Comparison of ENCODE assay signal across 14 cellular contexts in the genomic region with DNA sequence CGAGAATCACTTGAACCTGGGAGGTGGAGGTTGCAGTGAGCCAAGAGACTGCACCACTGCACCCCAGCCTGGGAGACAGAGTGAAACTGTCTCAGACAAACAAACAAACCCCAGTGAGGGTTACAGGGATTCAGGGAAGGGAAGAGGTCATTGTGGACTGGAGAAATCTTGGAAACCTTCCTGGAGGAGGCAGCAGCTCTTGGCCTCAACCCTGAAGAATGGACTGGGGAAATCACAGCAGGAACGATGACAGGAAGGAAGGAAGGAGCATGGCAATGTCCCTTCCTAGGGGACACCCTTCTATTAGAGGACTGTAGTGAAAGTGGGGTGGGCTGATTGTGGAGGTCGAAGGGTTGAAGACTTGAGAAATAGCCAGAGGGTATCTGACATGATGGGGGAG.
"Had no signal": no experiment of that assay in that cellular context is flagged by ENCODE, and none has a peak within 500 bp of the region (broad histone marks: within the 10 kb centered on the region; RNA-seq: fewer than 3 reads in every experiment).

No MANE protein-coding gene starts in this region.

- H3K4me1 ChIP-seq: ascending aorta, sigmoid colon had no signal

- H3K4me3 Mint-ChIP-seq: activated CD4-positive, alpha-beta memory T cell treated with anti-CD3 and anti-CD28 coated beads, Interleukin-2, amount 10 ng/mL, durations not matched to agents 7 days and 5 days; natural killer cell treated with Interleukin-12 subunit alpha and Interleukin-12 subunit beta and Interleukin-15 and Interleukin-18, amount 100 ng/mL, for 72 hours; T-helper 2 cell treated with Interferon-gamma antibody and Interleukin-4, amounts not matched to agents 5 μg/mL and 100 μg/mL, for 36 hours had no signal

- H3K9me3 ChIP-seq: ascending aorta, mucosa of descending colon, sigmoid colon, thoracic aorta had no signal

- ATAC-seq: activated CD4-positive, CD25-positive, alpha-beta regulatory T cell treated with anti-CD3 and anti-CD28 coated beads, Interleukin-2, amount 50 U/mL, for 24 hours; left colon; mucosa of descending colon; natural killer cell treated with Interleukin-12 subunit alpha and Interleukin-12 subunit beta and Interleukin-15 and Interleukin-18, amount 100 ng/mL, for 72 hours had no signal

- H3K36me3 Mint-ChIP-seq: natural killer cell treated with Interleukin-12 subunit alpha and Interleukin-12 subunit beta and Interleukin-15 and Interleukin-18, amount 100 ng/mL, for 72 hours had no signal

- H3K27ac Mint-ChIP-seq: activated CD4-positive, alpha-beta memory T cell treated with anti-CD3 and anti-CD28 coated beads, Interleukin-2, amount 10 ng/mL, durations not matched to agents 7 days and 5 days; natural killer cell treated with Interleukin-12 subunit alpha and Interleukin-12 subunit beta and Interleukin-15 and Interleukin-18, amount 100 ng/mL, for 72 hours; T-helper 2 cell treated with Interferon-gamma antibody and Interleukin-4, amounts not matched to agents 5 μg/mL and 100 μg/mL, for 36 hours had no signal

- DNase-seq: activated CD4-positive, alpha-beta memory T cell treated with anti-CD3 and anti-CD28 coated beads, Interleukin-2, amount 10 ng/mL, durations not matched to agents 7 days and 5 days; foreskin melanocyte; head of caudate nucleus; left colon; mucosa of descending colon; sigmoid colon; stimulated activated CD4-positive, alpha-beta T cell treated with anti-CD3 and anti-CD28 coated beads, Interleukin-2, amount 100 ng/mL, for 24 hours; stimulated activated naive CD4-positive, alpha-beta T cell treated with Interleukin-2 at 50 U/mL for 16 hours had no signal

- H3K27me3 ChIP-seq: ascending aorta, cardiac muscle cell, sigmoid colon had no signal

- H3K27me3 Mint-ChIP-seq: activated CD4-positive, alpha-beta memory T cell treated with anti-CD3 and anti-CD28 coated beads, Interleukin-2, amount 10 ng/mL, durations not matched to agents 7 days and 5 days; natural killer cell treated with Interleukin-12 subunit alpha and Interleukin-12 subunit beta and Interleukin-15 and Interleukin-18, amount 100 ng/mL, for 72 hours had no signal

- H3K27ac ChIP-seq: ascending aorta, sigmoid colon, thoracic aorta had no signal

- H3K9me3 Mint-ChIP-seq: activated CD4-positive, alpha-beta memory T cell treated with anti-CD3 and anti-CD28 coated beads, Interleukin-2, amount 10 ng/mL, durations not matched to agents 7 days and 5 days; natural killer cell treated with Interleukin-12 subunit alpha and Interleukin-12 subunit beta and Interleukin-15 and Interleukin-18, amount 100 ng/mL, for 72 hours; T-helper 2 cell treated with Interferon-gamma antibody and Interleukin-4, amounts not matched to agents 5 μg/mL and 100 μg/mL, for 36 hours had no signal
